ENCODE assay signal across 21 cellular contexts in the genomic region with DNA sequence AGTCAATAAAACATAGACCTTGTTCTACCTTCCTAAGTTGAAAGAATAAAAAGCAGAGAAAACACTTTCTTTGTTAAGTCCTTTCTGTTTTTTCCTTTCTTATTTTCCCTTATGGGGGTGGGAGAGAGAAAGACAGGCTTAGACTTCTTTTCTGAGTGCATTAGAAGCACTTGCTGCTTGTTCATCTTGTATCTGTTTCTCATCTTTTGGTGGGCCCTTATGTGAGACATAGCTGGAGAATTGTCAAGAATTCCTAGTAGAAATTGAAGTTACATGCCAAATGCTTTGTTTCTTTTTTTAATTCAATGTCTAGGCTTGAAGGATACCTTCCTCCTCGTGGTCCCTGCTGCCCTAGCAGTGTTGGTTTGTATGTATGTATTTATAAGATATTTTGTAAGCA. TPM values are rescaled to one million over a fixed set of nuclear protein-coding genes. Genes with fewer than 3 reads are reported as not detected.
DNase-seq lines count a peak whose midpoint lies in the region; ATAC-seq and TF ChIP-seq lines count a peak whose summit lies in the region.
"Had no signal": no experiment of that assay in that cellular context is flagged by ENCODE, and none has a peak within 500 bp of the region (broad histone marks: within the 10 kb centered on the region; RNA-seq: fewer than 3 reads in every experiment).

No MANE protein-coding gene starts in this region.

- 4 to 20% (median 16%) methylated on average over 1 of the region's 1 CpG for WGBS in heart left ventricle, 4 donors
- 8 to 9% methylated on average over 1 of the region's 1 CpG for WGBS in gastroesophageal sphincter (ENCODE audit: low coverage in 1 of 2), 2 donors
- WGBS in thyroid gland, 2 donors, result 44 to 69% methylated on average over 1 of the region's 1 CpG

- H3K36me3 ChIP-seq in left ventricle myocardium inferior (peaks cover 8% of the 10 kb centered on the region), heart left ventricle (peaks cover 0 to 16% (median 6%) of the 10 kb centered on the region in 9 donors), SK-N-MC (ENCODE audit: insufficient read depth, low read length) (no peaks in the 10 kb centered on the region), gastroesophageal sphincter (peaks cover 0 to 5% of the 10 kb centered on the region in 2 donors), subcutaneous abdominal adipose tissue (ENCODE audit: control insufficient read depth in 5 of 5, insufficient read depth in 5 of 5, low read length in 5 of 5) (no peaks in the 10 kb centered on the region), thyroid gland (no peaks in the 10 kb centered on the region)

- H3K27ac ChIP-seq in left ventricle myocardium inferior (replicated peaks) (peak overlapping the region; percentile 63), heart left ventricle (peak overlapping the region in 2 of 12 donors; percentile 25 to 76), SK-N-MC (peak overlapping the region; percentile 19; the same call in 1 of the 2 replicates), gastroesophageal sphincter (peak overlapping the region in 3 of 4 donors; percentile 17 to 100 (median 99)), subcutaneous abdominal adipose tissue (ENCODE audit: low read depth, low read length) (peak overlapping the region; percentile 71), thyroid gland (no peak overlapping the region)
- H3K27ac ChIP-seq: BLaER1 treated with 17β-estradiol and CSF1 and Interleukin-3, amounts not matched to agents 10 nM and 100 nM; KMS-11; SJCRH30 had no signal

- intact Hi-C loops in left ventricle myocardium inferior (cut with micrococcal nuclease) (no loop called here), heart left ventricle (cut with DNase I) (no loop called here), thyroid gland (cut with DNase I) (no loop called here)

- TF ChIP-seq EP300 in gastroesophageal sphincter (IDR thresholded peaks at IDR 0.05), result no peak

- H3K9me3 ChIP-seq in left ventricle myocardium inferior (replicated peaks) (no peaks in the 10 kb centered on the region), heart left ventricle (no peaks in the 10 kb centered on the region), SK-N-MC (ENCODE audit: low read depth, low read length) (no peaks in the 10 kb centered on the region), gastroesophageal sphincter (no peaks in the 10 kb centered on the region), subcutaneous abdominal adipose tissue (ENCODE audit: control insufficient read depth in 5 of 5, low read length in 5 of 5) (no peaks in the 10 kb centered on the region), thyroid gland (no peaks in the 10 kb centered on the region)
- H3K9me3 ChIP-seq: BLaER1 treated with 17β-estradiol and CSF1 and Interleukin-3, amounts not matched to agents 10 nM and 100 nM; SJCRH30 had no signal

- DNase-seq in left ventricle myocardium inferior (no peak), heart left ventricle (no peak), SK-N-MC (ENCODE audit: low read depth, low spot score) (no peak), ureter (ENCODE audit: low spot score) (no peak), DMS79 (lab: John Stamatoyannopoulos, UW) (no peak), thyroid gland (no peak)
- DNase-seq: COR-L47, DMS153, NCI-H1048, NCI-H1436 treated with DMSO at 0.1 percent for 48 hours, NCI-H2081, NCI-H510A, NCI-H774, PC-3 had no signal

- no peak overlapping the region for H3K9ac ChIP-seq in SK-N-MC (ENCODE audit: insufficient read length)
- H3K9ac ChIP-seq in subcutaneous abdominal adipose tissue (ENCODE audit: low read length in 5 of 5), result no peak overlapping the region
- H3K9ac ChIP-seq: BLaER1 treated with 17β-estradiol and CSF1 and Interleukin-3, amounts not matched to agents 10 nM and 100 nM; KMS-11 had no signal

- TF ChIP-seq CTCF in left ventricle myocardium inferior (IDR thresholded peaks at IDR 0.05; ENCODE audit: borderline replicate concordance) (no peak), heart left ventricle (IDR thresholded peaks at IDR 0.05) (no peak), gastroesophageal sphincter (IDR thresholded peaks at IDR 0.05) (no peak), thyroid gland (IDR thresholded peaks at IDR 0.05) (no peak)

- no peak for ATAC-seq in heart left ventricle
- no peak for ATAC-seq in gastroesophageal sphincter
- ATAC-seq: PC-3 had no signal

- no peak for TF ChIP-seq POLR2A in heart left ventricle (IDR thresholded peaks at IDR 0.05)
- TF ChIP-seq POLR2A in gastroesophageal sphincter (IDR thresholded peaks at IDR 0.05), result no peak
- no peak for TF ChIP-seq POLR2A in thyroid gland (IDR thresholded peaks at IDR 0.05)

- H3K27me3 ChIP-seq in left ventricle myocardium inferior (ENCODE audit: low read depth) (no peaks in the 10 kb centered on the region), heart left ventricle (no peaks in the 10 kb centered on the region), gastroesophageal sphincter (no peaks in the 10 kb centered on the region), subcutaneous abdominal adipose tissue (ENCODE audit: control insufficient read depth in 5 of 5, insufficient read depth in 4 of 5, low read length in 5 of 5) (no peaks in the 10 kb centered on the region), thyroid gland (no peaks in the 10 kb centered on the region)
- H3K27me3 ChIP-seq: BLaER1 treated with 17β-estradiol and CSF1 and Interleukin-3, amounts not matched to agents 10 nM and 100 nM; SJCRH30 had no signal

- H3K4me1 ChIP-seq in left ventricle myocardium inferior (peaks cover 84% of the 10 kb centered on the region), heart left ventricle (peaks cover 9 to 80% (median 62%) of the 10 kb centered on the region in 12 donors), gastroesophageal sphincter (peaks cover 22 to 78% (median 24%) of the 10 kb centered on the region in 3 donors), subcutaneous abdominal adipose tissue (ENCODE audit: control insufficient read depth in 5 of 5, insufficient read depth in 5 of 5, low read length in 5 of 5) (peaks cover 6 to 66% (median 51%) of the 10 kb centered on the region in 5 donors), thyroid gland (peaks cover 27 to 46% of the 10 kb centered on the region in 2 donors)

- no peak overlapping the region for H3K4me3 ChIP-seq in left ventricle myocardium inferior
- H3K4me3 ChIP-seq in heart left ventricle, result no peak overlapping the region
- H3K4me3 ChIP-seq in SK-N-MC, result no peak overlapping the region
- H3K4me3 ChIP-seq in gastroesophageal sphincter, result no peak overlapping the region
- no peak overlapping the region for H3K4me3 ChIP-seq in subcutaneous abdominal adipose tissue (ENCODE audit: low read depth in 1 of 5, low read length in 5 of 5)
- H3K4me3 ChIP-seq in thyroid gland (replicated peaks in 1 of 3), result no peak overlapping the region
- H3K4me3 ChIP-seq: BLaER1 treated with 17β-estradiol and CSF1 and Interleukin-3, amounts not matched to agents 10 nM and 100 nM; SJCRH30 had no signal

RNA-seq across cellular contexts. Expression of a gene that starts 6.7 kb away (rescaled TPM):
- total RNA-seq in left ventricle myocardium inferior (75.1 TPM), heart left ventricle (100 to 1,000 TPM in 1 of 9 donors, 10 to 100 TPM in 8; 78.3 to 150 (median 89.7) TPM), gastroesophageal sphincter (10 to 100 TPM; 83.8 to 93.7 (median 90.6) TPM), ureter (81.6 TPM), thyroid gland (10 to 100 TPM; 55.6 to 71.2 (median 67.6) TPM)
- 10 to 100 TPM; 20.6 to 41.8 TPM for polyA plus RNA-seq in heart left ventricle

RNA-seq across cellular contexts. Expression of a gene that starts 28.2 kb away (rescaled TPM):
- total RNA-seq in left ventricle myocardium inferior, result 75.4 TPM
- 10 to 100 TPM; 32.7 to 92.2 (median 60.2) TPM for total RNA-seq in heart left ventricle
- 10 to 100 TPM; 24.8 to 28.4 TPM for polyA plus RNA-seq in heart left ventricle
- 10 to 100 TPM in 2 of 4 donors, 1 to 10 TPM in 2; 7.5 to 18.8 (median 10.1) TPM for total RNA-seq in gastroesophageal sphincter
- 5.4 TPM for total RNA-seq in ureter
- 10 to 100 TPM in 2 of 4 donors, 1 to 10 TPM in 2; 2.5 to 20.5 (median 8.7) TPM for total RNA-seq in thyroid gland

RNA-seq across cellular contexts. Expression of a gene that starts 30.9 kb away (rescaled TPM):
- total RNA-seq in left ventricle myocardium inferior, result 0.16 TPM
- total RNA-seq in heart left ventricle, result under 1 TPM in 2 of 9 donors, not detected in 7; 0.22 to 0.37 TPM
- not detected for polyA plus RNA-seq in heart left ventricle
- total RNA-seq in gastroesophageal sphincter, result under 1 TPM in 1 of 4 donors, not detected in 3; 0.40 TPM
- total RNA-seq in ureter, result not detected
- not detected for total RNA-seq in thyroid gland
- total RNA-seq: A172, MCF 10A, PC-3, SJCRH30 had no signal

Comparison
In these comparisons a context has a peak if more than half of its experiments do, and no peak if none do; other contexts are left out.
1. H3K27ac ChIP-seq: peak in left ventricle myocardium inferior (single experiment), SK-N-MC (single experiment), gastroesophageal sphincter (3 of 4) and subcutaneous abdominal adipose tissue (single experiment); none in thyroid gland (0 of 3).